Comparison of ENCODE assay signal across 8 cellular contexts in the genomic region with DNA sequence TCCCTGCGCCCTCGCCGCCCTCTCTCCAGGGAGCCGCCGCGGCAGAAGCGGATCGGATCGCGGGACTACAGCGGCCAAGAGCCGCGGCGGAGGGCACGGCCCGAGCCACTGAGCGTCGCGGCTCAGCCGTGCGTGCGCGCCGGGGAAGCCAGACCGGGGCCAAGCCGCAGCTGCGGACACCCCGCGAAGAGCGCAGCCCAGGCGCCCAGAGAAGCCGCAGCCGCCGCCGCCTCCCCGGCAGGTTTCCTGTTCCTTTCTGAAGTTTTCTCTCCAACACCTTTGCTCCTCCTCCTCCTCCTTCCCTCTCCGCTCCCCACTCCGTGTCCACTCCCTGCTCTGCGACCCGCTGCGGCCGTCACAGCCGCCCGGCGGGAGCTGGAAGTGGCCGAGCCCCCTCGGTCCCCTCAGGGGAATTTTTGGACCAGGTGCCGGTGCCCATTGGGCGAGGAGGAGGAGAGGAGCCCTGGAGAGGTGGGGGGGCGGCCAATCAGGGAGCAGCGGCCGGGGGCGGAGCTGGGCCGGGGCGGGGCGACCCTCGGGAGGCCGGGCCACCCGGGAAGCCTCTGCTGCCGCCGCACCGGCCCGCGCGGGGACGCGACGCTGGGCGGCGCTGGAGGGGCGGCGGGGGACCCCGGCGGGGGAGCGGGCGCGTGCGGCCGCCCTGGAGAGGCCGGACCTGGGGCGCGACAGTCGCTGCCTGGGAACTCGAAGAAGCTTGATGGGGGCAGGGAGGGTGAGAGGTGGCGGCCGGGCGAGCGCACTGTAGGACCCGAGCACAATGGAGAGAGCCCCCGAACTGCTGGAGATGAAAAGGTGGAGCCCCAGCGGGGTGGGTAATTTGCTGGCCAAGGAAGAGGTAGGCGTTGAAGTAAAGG. TPM values are rescaled to one million over a fixed set of nuclear protein-coding genes. Genes with fewer than 3 reads are reported as not detected.
DNase-seq lines count a peak whose midpoint lies in the region; ATAC-seq and TF ChIP-seq lines count a peak whose summit lies in the region.

A gene (minus strand): TSS at position 378 of the 875 bp plus-strand sequence. CDS start 413 bp downstream, outside the sequence.

- H3K9me3 ChIP-seq in gastroesophageal sphincter (no peaks in the 10 kb centered on the region), suprapubic skin (no peaks in the 10 kb centered on the region)

- H3K4me1 ChIP-seq in gastroesophageal sphincter (peaks cover 0 to 31% (median 0%) of the 10 kb centered on the region in 3 donors), suprapubic skin (peaks cover 38% of the 10 kb centered on the region)

- WGBS in gastroesophageal sphincter (ENCODE audit: low coverage in 1 of 2), 2 donors: 0 to 3% methylated on average over 8 to 14 of the region's 92 CpGs
- under 1% methylated on average over 43 of the region's 92 CpGs for WGBS in suprapubic skin

- peak; percentile 88 for TF ChIP-seq POLR2A in gastroesophageal sphincter (IDR thresholded peaks at IDR 0.05)
- TF ChIP-seq POLR2A in suprapubic skin (IDR thresholded peaks at IDR 0.05): peak in 1 of 2 donors; percentile 64

- in situ Hi-C loops in SK-MEL-5 (cut with HindIII; ENCODE audit: low pct_unique_long_range_greater_than_20kb, low sequenced_read_pairs): no loop called here

- peak within 1 kb of the TSS; percentile 74 to 97 (median 94) for H3K27ac ChIP-seq in gastroesophageal sphincter
- H3K27ac ChIP-seq in suprapubic skin: peak within 1 kb of the TSS; percentile 96

- TF ChIP-seq EP300 in gastroesophageal sphincter (IDR thresholded peaks at IDR 0.05) (no peak), suprapubic skin (IDR thresholded peaks at IDR 0.05) (no peak)

- peak; percentile 96 for ATAC-seq in gastroesophageal sphincter

- DNase-seq in GM03348 (ENCODE audit: low spot score): peak; percentile 98
- peak; percentile 96 for DNase-seq in H7
- peak; percentile 95 for DNase-seq in M059J (ENCODE audit: low read depth)
- DNase-seq in SK-MEL-5 (ENCODE audit: low read depth, low spot score): peak; percentile 93
- DNase-seq in activated naive CD4-positive, alpha-beta T cell treated with Interleukin-2 at 50 U/mL for 16 hours: peak; percentile 92
- DNase-seq in nucleus accumbens (lab: John Stamatoyannopoulos, UW): peak; percentile 29 to 94 (median 84)
- DNase-seq in suprapubic skin (ENCODE audit: low spot score in 2 of 2): peak; percentile 96 to 97

- TF ChIP-seq CTCF in gastroesophageal sphincter (IDR thresholded peaks at IDR 0.05): peak in 3 of 4 experiments; percentile 23 to 35 (median 34)
- TF ChIP-seq CTCF in suprapubic skin (IDR thresholded peaks at IDR 0.05): peak in 1 of 2 donors; percentile 32

- H3K36me3 ChIP-seq in H7 (replicated peaks; ENCODE audit: control insufficient read depth, insufficient read depth, low read length) (no peaks in the 10 kb centered on the region), gastroesophageal sphincter (no peaks in the 10 kb centered on the region), suprapubic skin (no peaks in the 10 kb centered on the region)

- H3K27me3 ChIP-seq in H7 (ENCODE audit: control insufficient read depth, insufficient read depth, low read length): peaks cover 2% of the 10 kb centered on the region; the same call in 1 of the 2 replicates
- no peaks in the 10 kb centered on the region for H3K27me3 ChIP-seq in gastroesophageal sphincter
- no peaks in the 10 kb centered on the region for H3K27me3 ChIP-seq in suprapubic skin

- H3K4me3 ChIP-seq in H7 (ENCODE audit: insufficient read depth, low read depth, low read length) (peak within 1 kb of the TSS; percentile 96), gastroesophageal sphincter (peak within 1 kb of the TSS; percentile 63 to 77), suprapubic skin (peak within 1 kb of the TSS; percentile 98)

RNA-seq across cellular contexts. Expression of the gene that starts here (rescaled TPM):
- total RNA-seq in H7 (2014; rRNA removed; shearing (Covaris generic)): 9.4 and 11.4 TPM in 2 replicates
- total RNA-seq in M059J (2014; rRNA removed; shearing (Covaris generic)): 9.6 and 13.6 TPM in 2 replicates
- total RNA-seq in SK-MEL-5 (2014; rRNA removed; shearing (Covaris generic)): 21.3 and 23.5 TPM in 2 replicates
- 19.3 and 20.5 TPM in 2 replicates for polyA plus RNA-seq in SK-MEL-5 (2015; cell fraction: cytosol; rRNA removed)
- polyA plus RNA-seq in SK-MEL-5 (2015; cell fraction: nucleus; rRNA removed): 14.6 and 17.8 TPM in 2 replicates
- total RNA-seq in gastroesophageal sphincter: 10 to 100 TPM; 30.8 to 63.0 (median 44.4) TPM
- 100 to 1,000 TPM in 1 of 4 donors, 10 to 100 TPM in 3; 59.6 to 159 (median 72.1) TPM for total RNA-seq in suprapubic skin

Comparison
In these comparisons a context has a peak if more than half of its experiments do, and no peak if none do; other contexts are left out.
1. Peak in every context shown above with its lines: DNase-seq, ATAC-seq, H3K4me3 ChIP-seq and H3K27ac ChIP-seq.